Comparison of ENCODE assay signal across 12 cellular contexts in genomic region chr2:71884303-71885042, GRCh38.
DNase-seq lines count a peak whose midpoint lies in the region; ATAC-seq and TF ChIP-seq lines count a peak whose summit lies in the region.
"Had no signal": no experiment of that assay in that cellular context is flagged by ENCODE, and none has a peak within 500 bp of the region (broad histone marks: within the 10 kb centered on the region; RNA-seq: fewer than 3 reads in every experiment).

No MANE protein-coding gene starts in this region.

- no peaks in the 10 kb centered on the region for H3K9me3 Mint-ChIP-seq in activated naive CD8-positive, alpha-beta T cell treated with anti-CD3 and anti-CD28 coated beads for 36 hours
- H3K9me3 Mint-ChIP-seq: activated CD4-positive, alpha-beta memory T cell treated with anti-CD3 and anti-CD28 coated beads for 36 hours had no signal

- ATAC-seq in GM21526 (IDR thresholded peaks at IDR 0.05; ENCODE audit: low FRiP score, unreplicated experiment), result no peak

- no peak overlapping the region for H3K4me3 ChIP-seq in choroid plexus epithelial cell (ENCODE audit: low read depth, low read length)

- DNase-seq in G401 (ENCODE audit: low spot score) (peak; percentile 40), MV-4-11 (lab: John Stamatoyannopoulos, UW) (peak; percentile 75), choroid plexus epithelial cell (ENCODE audit: low read depth) (peak; percentile 87), mucosa of gallbladder (ENCODE audit: low spot score) (peak; percentile 39), NCI-H345 treated with DMSO at 0.1 percent for 48 hours (lab: John Stamatoyannopoulos, UW; ENCODE audit: unreplicated experiment) (no peak), T-helper 9 cell (no peak)
- DNase-seq in activated naive CD8-positive, alpha-beta T cell treated with anti-CD3 and anti-CD28 coated beads for 36 hours, result no peak
- DNase-seq: activated CD4-positive, alpha-beta memory T cell treated with anti-CD3 and anti-CD28 coated beads for 36 hours; kidney glomerular epithelial cell; stimulated activated CD4-positive, alpha-beta T cell treated with anti-CD3 and anti-CD28 coated beads, Interleukin-4, amount 100 ng/mL, for 24 hours had no signal

- H3K4me1 Mint-ChIP-seq in activated naive CD8-positive, alpha-beta T cell treated with anti-CD3 and anti-CD28 coated beads for 36 hours, result no peaks in the 10 kb centered on the region
- H3K4me1 Mint-ChIP-seq: IgD-negative memory B cell had no signal

- TF ChIP-seq CTCF in choroid plexus epithelial cell (conservative IDR thresholded peaks at IDR 0.05; ENCODE audit: low read depth, low read length), result no peak

- peaks cover 7% of the 10 kb centered on the region for H3K27me3 Mint-ChIP-seq in activated naive CD8-positive, alpha-beta T cell treated with anti-CD3 and anti-CD28 coated beads for 36 hours

- no peaks in the 10 kb centered on the region for H3K36me3 Mint-ChIP-seq in activated naive CD8-positive, alpha-beta T cell treated with anti-CD3 and anti-CD28 coated beads for 36 hours
- H3K36me3 Mint-ChIP-seq: activated CD4-positive, alpha-beta memory T cell treated with anti-CD3 and anti-CD28 coated beads for 36 hours; IgD-negative memory B cell had no signal

- H3K27ac Mint-ChIP-seq in activated naive CD8-positive, alpha-beta T cell treated with anti-CD3 and anti-CD28 coated beads for 36 hours, result no peak overlapping the region
- H3K27ac Mint-ChIP-seq: activated CD4-positive, alpha-beta memory T cell treated with anti-CD3 and anti-CD28 coated beads for 36 hours; IgD-negative memory B cell had no signal

- no peak overlapping the region for H3K4me3 Mint-ChIP-seq in activated naive CD8-positive, alpha-beta T cell treated with anti-CD3 and anti-CD28 coated beads for 36 hours
- H3K4me3 Mint-ChIP-seq: activated CD4-positive, alpha-beta memory T cell treated with anti-CD3 and anti-CD28 coated beads for 36 hours; IgD-negative memory B cell had no signal

- in situ Hi-C loops in G401 (cut with HindIII; ENCODE audit: low sequenced_read_pairs), result no loop called here

Comparison
In these comparisons a context has a peak if more than half of its experiments do, and no peak if none do; other contexts are left out.
1. DNase-seq: peak in G401 (single experiment), MV-4-11 (single experiment), choroid plexus epithelial cell (single experiment) and mucosa of gallbladder (single experiment); none in activated naive CD8-positive, alpha-beta T cell treated with anti-CD3 and anti-CD28 coated beads for 36 hours (single experiment), NCI-H345 treated with DMSO at 0.1 percent for 48 hours (single experiment) and T-helper 9 cell (single experiment).